In genomic region chr1:43653893-43654292, GRCh38 we compare ENCODE assay signal across 15 cellular contexts. TPM values are rescaled to one million over a fixed set of nuclear protein-coding genes. Genes with fewer than 3 reads are reported as not detected.
DNase-seq lines count a peak whose midpoint lies in the region; ATAC-seq, FAIRE-seq and TF ChIP-seq lines count a peak whose summit lies in the region.
"Had no signal": no experiment of that assay in that cellular context is flagged by ENCODE, and none has a peak within 500 bp of the region (broad histone marks: within the 10 kb centered on the region; RNA-seq: fewer than 3 reads in every experiment).

No MANE protein-coding gene starts in this region.

- peaks cover 47% of the 10 kb centered on the region for H3K79me2 ChIP-seq in astrocyte (ENCODE audit: insufficient read depth, low read length)

- no peak overlapping the region for H2AFZ ChIP-seq in astrocyte (ENCODE audit: low read depth, low read length)

- H3K27me3 Mint-ChIP-seq in activated T-cell treated with anti-CD3 and anti-CD28 coated beads, Interleukin-2, amount 50 U/mL, for 24 hours: no peaks in the 10 kb centered on the region
- H3K27me3 Mint-ChIP-seq in astrocyte (ENCODE audit: low read depth, unreplicated experiment) (no peaks in the 10 kb centered on the region), osteocyte (ENCODE audit: unreplicated experiment) (no peaks in the 10 kb centered on the region)

- H3K4me3 ChIP-seq in astrocyte (ENCODE audit: insufficient read depth, low read depth, low read length) (no peak overlapping the region), suprapubic skin (no peak overlapping the region)
- H3K4me3 ChIP-seq: thoracic aorta had no signal

- no peaks in the 10 kb centered on the region for H3K27me3 ChIP-seq in astrocyte (ENCODE audit: insufficient read depth, low read length)
- H3K27me3 ChIP-seq in suprapubic skin: no peaks in the 10 kb centered on the region

- H3K9me3 Mint-ChIP-seq in activated T-cell treated with anti-CD3 and anti-CD28 coated beads, Interleukin-2, amount 50 U/mL, for 24 hours: no peaks in the 10 kb centered on the region
- no peaks in the 10 kb centered on the region for H3K9me3 Mint-ChIP-seq in astrocyte (ENCODE audit: unreplicated experiment)
- no peaks in the 10 kb centered on the region for H3K9me3 Mint-ChIP-seq in osteocyte (ENCODE audit: unreplicated experiment)
- H3K9me3 Mint-ChIP-seq: activated naive CD4-positive, alpha-beta T cell treated with anti-CD3 and anti-CD28 coated beads for 36 hours had no signal

- no peak for DNase-seq in activated T-cell treated with anti-CD3 and anti-CD28 coated beads, Interleukin-2, amount 50 U/mL, for 24 hours
- DNase-seq in activated T-cell treated with anti-CD3 and anti-CD28 coated beads for 4 hours: no peak
- DNase-seq in MV-4-11 (lab: John Stamatoyannopoulos, UW): peak; percentile 67
- no peak for DNase-seq in astrocyte (ENCODE audit: low read depth)
- DNase-seq in osteocyte (ENCODE audit: extremely low spot score, unreplicated experiment): no peak
- DNase-seq in suprapubic skin (ENCODE audit: low spot score in 2 of 2): no peak
- no peak for DNase-seq in GM19240 (ENCODE audit: insufficient read length, low spot score)
- DNase-seq: cerebellar nuclear complex, kidney, NCI-H187 treated with DMSO at 0.1 percent for 48 hours had no signal

- H4K20me1 ChIP-seq in astrocyte (ENCODE audit: insufficient read depth, low read length): peaks cover 54% of the 10 kb centered on the region

- WGBS in suprapubic skin: 76% methylated on average over 5 of the region's 5 CpGs

- H3K27ac Mint-ChIP-seq in activated T-cell treated with anti-CD3 and anti-CD28 coated beads, Interleukin-2, amount 50 U/mL, for 24 hours: peak overlapping the region; percentile 30
- H3K27ac Mint-ChIP-seq in astrocyte (ENCODE audit: unreplicated experiment) (no peak overlapping the region), osteocyte (ENCODE audit: unreplicated experiment) (peak overlapping the region; percentile 11)
- H3K27ac Mint-ChIP-seq: activated naive CD4-positive, alpha-beta T cell treated with anti-CD3 and anti-CD28 coated beads for 36 hours had no signal

- H3K4me1 Mint-ChIP-seq in activated T-cell treated with anti-CD3 and anti-CD28 coated beads, Interleukin-2, amount 50 U/mL, for 24 hours (ENCODE audit: low read depth): peaks cover 32% of the 10 kb centered on the region
- H3K4me1 Mint-ChIP-seq in astrocyte (ENCODE audit: low read depth, unreplicated experiment): peaks cover 15% of the 10 kb centered on the region
- peaks cover 30% of the 10 kb centered on the region for H3K4me1 Mint-ChIP-seq in osteocyte (ENCODE audit: unreplicated experiment)

- H3K36me3 ChIP-seq in astrocyte (ENCODE audit: insufficient read depth, low read length) (peaks cover 26% of the 10 kb centered on the region), suprapubic skin (peaks cover 52% of the 10 kb centered on the region)

- no peak for ATAC-seq in SK-N-SH treated with all-trans-retinoic acid at 6 μM for 48 hours

- FAIRE-seq in astrocyte (lab: Jason Lieb, UNC): no peak
- FAIRE-seq: D721Med, kidney, RCC 7860 had no signal

- H3K4me3 Mint-ChIP-seq in activated T-cell treated with anti-CD3 and anti-CD28 coated beads, Interleukin-2, amount 50 U/mL, for 24 hours: no peak overlapping the region
- peak overlapping the region; percentile 100 for H3K4me3 Mint-ChIP-seq in astrocyte (ENCODE audit: unreplicated experiment)
- no peak overlapping the region for H3K4me3 Mint-ChIP-seq in osteocyte (ENCODE audit: unreplicated experiment)
- H3K4me3 Mint-ChIP-seq: activated naive CD4-positive, alpha-beta T cell treated with anti-CD3 and anti-CD28 coated beads for 36 hours had no signal

- peaks cover 69% of the 10 kb centered on the region for H3K36me3 Mint-ChIP-seq in activated T-cell treated with anti-CD3 and anti-CD28 coated beads, Interleukin-2, amount 50 U/mL, for 24 hours (ENCODE audit: low read depth)
- H3K36me3 Mint-ChIP-seq in astrocyte (ENCODE audit: low read depth, unreplicated experiment) (peaks cover 8% of the 10 kb centered on the region), osteocyte (ENCODE audit: unreplicated experiment) (peaks cover 31% of the 10 kb centered on the region)

- H3K27ac ChIP-seq in astrocyte (ENCODE audit: low read depth, low read length): no peak overlapping the region
- no peak overlapping the region for H3K27ac ChIP-seq in suprapubic skin
- H3K27ac ChIP-seq: thoracic aorta had no signal

- TF ChIP-seq CTCF in astrocyte (IDR thresholded peaks at IDR 0.05; ENCODE audit: insufficient read depth, low read depth, low read length): no peak
- no peak for TF ChIP-seq CTCF in osteocyte (IDR thresholded peaks at IDR 0.05)
- no peak for TF ChIP-seq CTCF in suprapubic skin (IDR thresholded peaks at IDR 0.05)

- no peak overlapping the region for H3K9ac ChIP-seq in astrocyte (ENCODE audit: low read length)

- no peak for TF ChIP-seq EP300 in suprapubic skin (IDR thresholded peaks at IDR 0.05)

- H3K9me3 ChIP-seq in astrocyte (ENCODE audit: insufficient read depth, low read depth, low read length): no peaks in the 10 kb centered on the region
- no peaks in the 10 kb centered on the region for H3K9me3 ChIP-seq in suprapubic skin
- H3K9me3 ChIP-seq: thoracic aorta had no signal

- H3K4me1 ChIP-seq in astrocyte (ENCODE audit: insufficient read depth, low read length): peaks cover 18% of the 10 kb centered on the region
- H3K4me1 ChIP-seq in suprapubic skin: peaks cover 36% of the 10 kb centered on the region

- peak overlapping the region; percentile 2 for H3K4me2 ChIP-seq in astrocyte (ENCODE audit: low read length)

- no peak for TF ChIP-seq POLR2A in suprapubic skin (IDR thresholded peaks at IDR 0.05)

TF ChIP-seq in SK-N-SH treated with all-trans-retinoic acid at 6 μM for 48 hours, 23 proteins besides CTCF, POLR2A, EP300 and RAD21 (continues in another document):
- TF ChIP-seq ARNTL (CRISPR knock-in tag; IDR thresholded peaks at IDR 0.05; ENCODE audit: borderline replicate concordance, low read depth): no peak
- no peak for TF ChIP-seq TSHZ2 (CRISPR knock-in tag; IDR thresholded peaks at IDR 0.05)
- no peak for TF ChIP-seq OSR1 (CRISPR knock-in tag; IDR thresholded peaks at IDR 0.05)
- TF ChIP-seq POU6F1 (CRISPR knock-in tag; IDR thresholded peaks at IDR 0.05; ENCODE audit: borderline replicate concordance, low read depth): no peak
- TF ChIP-seq ZFP30 (CRISPR knock-in tag; IDR thresholded peaks at IDR 0.05): no peak
- no peak for TF ChIP-seq RARB (CRISPR knock-in tag; IDR thresholded peaks at IDR 0.05)
- TF ChIP-seq CREB5 (CRISPR knock-in tag; IDR thresholded peaks at IDR 0.05; ENCODE audit: low read depth): no peak
- TF ChIP-seq PPARA (CRISPR knock-in tag; IDR thresholded peaks at IDR 0.05; ENCODE audit: borderline replicate concordance): no peak
- TF ChIP-seq ZFP3 (CRISPR knock-in tag; IDR thresholded peaks at IDR 0.05): no peak

RNA-seq across cellular contexts. Expression of gene KDM4A, which starts 3.9 kb away (rescaled TPM):
- total RNA-seq in astrocyte (93.5 and 97.5 TPM in 2 replicates), osteocyte (51.9 and 55.8 TPM in 2 replicates), suprapubic skin (10 to 100 TPM; 32.4 to 61.0 (median 45.1) TPM)

RNA-seq across cellular contexts. Expression of gene ST3GAL3, which starts 53.4 kb away (rescaled TPM):
- 11.4 and 13.9 TPM in 2 replicates for total RNA-seq in astrocyte
- 23.5 and 26.4 TPM in 2 replicates for total RNA-seq in osteocyte
- 10 to 100 TPM in 2 of 4 donors, 1 to 10 TPM in 2; 6.3 to 21.0 (median 9.9) TPM for total RNA-seq in suprapubic skin
